8 cellular contexts compared by ENCODE assay signal in the genomic region with DNA sequence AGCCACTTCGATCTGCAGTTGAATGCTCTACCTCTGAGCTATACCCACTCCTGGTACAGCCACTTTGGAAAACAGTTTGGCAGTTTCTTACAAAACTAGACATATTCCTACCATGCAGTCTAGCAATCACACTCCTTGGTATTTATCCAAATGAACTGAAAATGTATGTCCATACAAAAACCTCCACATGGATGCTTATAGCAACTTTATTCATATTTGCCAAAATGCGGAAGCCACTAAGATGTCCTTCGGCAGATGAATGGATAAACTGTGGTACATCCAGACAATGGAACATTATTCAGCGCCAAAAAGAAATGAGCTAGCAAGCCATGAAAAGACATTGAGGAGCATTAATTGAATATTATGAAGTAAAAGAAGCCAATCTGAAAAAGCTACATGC. TPM values are rescaled to one million over a fixed set of nuclear protein-coding genes. Genes with fewer than 3 reads are reported as not detected.
"Had no signal": no experiment of that assay in that cellular context is flagged by ENCODE, and none has a peak within 500 bp of the region (broad histone marks: within the 10 kb centered on the region; RNA-seq: fewer than 3 reads in every experiment).

No MANE protein-coding gene starts in this region.

- H3K4me3 ChIP-seq: GM12878 had no signal

- FAIRE-seq: G401.6, GM12878, GM12891, GM12892, GM18507 had no signal

- DNase-seq: GDM1, GF-D8 had no signal

- ATAC-seq: GM12878 had no signal

RNA-seq across cellular contexts. Expression of a gene that starts 45.3 kb away (rescaled TPM):
- total RNA-seq: G401 had no signal
